Comparison of ENCODE assay signal across 8 cellular contexts in genomic region chr10:79349072-79349491, GRCh38. TPM values are rescaled to one million over a fixed set of nuclear protein-coding genes. Genes with fewer than 3 reads are reported as not detected.
DNase-seq lines count a peak whose midpoint lies in the region; FAIRE-seq and TF ChIP-seq lines count a peak whose summit lies in the region.

No MANE protein-coding gene starts in this region.

- H3K27me3 ChIP-seq in testis: no peaks in the 10 kb centered on the region

- no peak for DNase-seq in activated naive CD4-positive, alpha-beta T cell (lab: John Stamatoyannopoulos, UW)
- DNase-seq in lower leg skin (ENCODE audit: low spot score in 2 of 2) (peak; percentile 14 to 82), testis (peak; percentile 12), NCI-H69 (lab: John Stamatoyannopoulos, UW) (no peak), HTR-8/SVneo (ENCODE audit: insufficient read length, low spot score) (no peak)
- no peak for DNase-seq in activated CD8-positive, alpha-beta memory T cell treated with anti-CD3 and anti-CD28 coated beads, Interleukin-2, amount 50 U/mL, for 48 hours

- H3K4me1 ChIP-seq in testis: peaks cover 24% of the 10 kb centered on the region

- peaks cover 34% of the 10 kb centered on the region for H3K4me1 Mint-ChIP-seq in activated naive CD4-positive, alpha-beta T cell treated with anti-CD3 and anti-CD28 coated beads, Interleukin-2, amount 50 U/mL, for 24 hours
- H3K4me1 Mint-ChIP-seq in activated naive CD8-positive, alpha-beta T cell (ENCODE audit: low read depth): peaks cover 31% of the 10 kb centered on the region

- TF ChIP-seq CTCF in lower leg skin (IDR thresholded peaks at IDR 0.05): no peak
- no peak for TF ChIP-seq CTCF in testis (IDR thresholded peaks at IDR 0.05)

- H3K4me3 Mint-ChIP-seq in activated naive CD4-positive, alpha-beta T cell treated with anti-CD3 and anti-CD28 coated beads, Interleukin-2, amount 50 U/mL, for 24 hours: peak overlapping the region; percentile 92
- H3K4me3 Mint-ChIP-seq in activated naive CD8-positive, alpha-beta T cell: peak overlapping the region; percentile 89

- WGBS in lower leg skin, 2 donors: 81 to 83% methylated on average over 6 of the region's 6 CpGs
- 67 to 93% methylated on average over 4 to 6 of the region's 6 CpGs for WGBS in testis, 2 donors

- H3K4me3 ChIP-seq in lower leg skin (ENCODE audit: low read depth, poor library complexity, severe bottlenecking) (no peak overlapping the region), testis (no peak overlapping the region)

- peak overlapping the region; percentile 89 for H3K27ac Mint-ChIP-seq in activated naive CD4-positive, alpha-beta T cell treated with anti-CD3 and anti-CD28 coated beads, Interleukin-2, amount 50 U/mL, for 24 hours
- H3K27ac Mint-ChIP-seq in activated naive CD8-positive, alpha-beta T cell: peak overlapping the region; percentile 90

- H3K27ac ChIP-seq in testis: peak overlapping the region in 1 of 2 donors; percentile 63

- TF ChIP-seq POLR2A in lower leg skin (IDR thresholded peaks at IDR 0.05): no peak
- TF ChIP-seq POLR2A in testis (IDR thresholded peaks at IDR 0.05): no peak

- peaks cover 24% of the 10 kb centered on the region for H3K36me3 Mint-ChIP-seq in activated naive CD4-positive, alpha-beta T cell treated with anti-CD3 and anti-CD28 coated beads, Interleukin-2, amount 50 U/mL, for 24 hours
- peaks cover 13% of the 10 kb centered on the region for H3K36me3 Mint-ChIP-seq in activated naive CD8-positive, alpha-beta T cell

- FAIRE-seq in HTR-8/SVneo (lab: Jason Lieb, UNC): no peak

- H3K36me3 ChIP-seq in testis (ENCODE audit: low read depth, missing control alignments): no peaks in the 10 kb centered on the region

- intact Hi-C loops in lower leg skin (cut with DNase I; ENCODE audit: low total_unique reads) (no loop called here), testis (cut with DNase I; ENCODE audit: low total_unique reads) (no loop called here)

- H3K27me3 Mint-ChIP-seq in activated naive CD4-positive, alpha-beta T cell treated with anti-CD3 and anti-CD28 coated beads, Interleukin-2, amount 50 U/mL, for 24 hours: no peaks in the 10 kb centered on the region
- no peaks in the 10 kb centered on the region for H3K27me3 Mint-ChIP-seq in activated naive CD8-positive, alpha-beta T cell

- no peaks in the 10 kb centered on the region for H3K9me3 ChIP-seq in testis

- H3K9me3 Mint-ChIP-seq in activated naive CD4-positive, alpha-beta T cell treated with anti-CD3 and anti-CD28 coated beads, Interleukin-2, amount 50 U/mL, for 24 hours: no peaks in the 10 kb centered on the region
- H3K9me3 Mint-ChIP-seq in activated naive CD8-positive, alpha-beta T cell (ENCODE audit: low read depth): no peaks in the 10 kb centered on the region

RNA-seq across cellular contexts. Expression of gene PPIF, which starts 1.8 kb away (rescaled TPM):
- total RNA-seq in lower leg skin (100 to 1,000 TPM in 1 of 4 donors, 10 to 100 TPM in 3; 59.3 to 123 (median 78.3) TPM), testis (100 to 1,000 TPM in 1 of 2 donors, 10 to 100 TPM in 1; 82.1 to 106 TPM)
- 80.1 TPM for polyA plus RNA-seq in testis (ENCODE audit: insufficient read depth, low read depth, low replicate concordance)

Comparison
In these comparisons a context has a peak if more than half of its experiments do, and no peak if none do; other contexts are left out.
1. DNase-seq: peak in lower leg skin (2 of 2) and testis (single experiment); none in activated naive CD4-positive, alpha-beta T cell (0 of 4), NCI-H69 (single experiment), HTR-8/SVneo (single experiment) and activated CD8-positive, alpha-beta memory T cell treated with anti-CD3 and anti-CD28 coated beads, Interleukin-2, amount 50 U/mL, for 48 hours (single experiment).